In genomic region chr3:131008326-131008725, GRCh38 we compare ENCODE assay signal across 29 cellular contexts.
"Had no signal": no experiment of that assay in that cellular context is flagged by ENCODE, and none has a peak within 500 bp of the region (broad histone marks: within the 10 kb centered on the region; RNA-seq: fewer than 3 reads in every experiment).

No MANE protein-coding gene starts in this region.

- H3K4me2 ChIP-seq: neural progenitor cell, smooth muscle cell had no signal

- H3K36me3 ChIP-seq: neural progenitor cell, uterus had no signal

- H3K4me3 Mint-ChIP-seq: endodermal cell; mesothelial cell of epicardium; naive B cell; nephron; neural progenitor cell; stimulated activated naive CD8-positive, alpha-beta T cell treated with anti-CD3 and anti-CD28 coated beads, Interleukin-15, amount 100 ng/mL, for 72 hours had no signal

- H3K27ac Mint-ChIP-seq: endodermal cell, mesothelial cell of epicardium, nephron, neural progenitor cell had no signal

- H3K4me1 ChIP-seq: neural progenitor cell, prostate gland, right atrium auricular region, suprapubic skin, transverse colon, upper lobe of right lung, uterus had no signal

- H2AFZ ChIP-seq: neural progenitor cell had no signal

- H3K9me3 ChIP-seq: gastrocnemius medialis, mucosa of descending colon, prostate gland, right atrium auricular region, suprapubic skin, transverse colon, upper lobe of right lung, uterus had no signal

- H3K27me3 ChIP-seq: dorsolateral prefrontal cortex, gastrocnemius medialis, neural progenitor cell, right atrium auricular region, suprapubic skin, transverse colon, upper lobe of right lung, uterus had no signal

- H3K4me3 ChIP-seq: dorsolateral prefrontal cortex, gastrocnemius medialis, lung, mucosa of descending colon, neural progenitor cell, prostate gland, right atrium auricular region, smooth muscle cell, suprapubic skin, transverse colon, upper lobe of right lung, uterus had no signal

- H3K27ac ChIP-seq: epithelial cell of prostate, gastrocnemius medialis, neural progenitor cell, prostate gland, right atrium auricular region, suprapubic skin, transverse colon, upper lobe of right lung, uterus had no signal

- DNase-seq: dorsolateral prefrontal cortex; effector CD4-positive, alpha-beta T cell; endodermal cell; gastrocnemius medialis; head of caudate nucleus; mesenchymal stem cell; mucosa of descending colon; naive B cell; stimulated activated CD4-positive, alpha-beta T cell treated with anti-CD3 and anti-CD28 coated beads, Interleukin-12 subunit alpha, Interleukin-12 subunit beta, amount 100 ng/mL, for 4 hours; stimulated activated CD4-positive, alpha-beta T cell treated with anti-CD3 and anti-CD28 coated beads, Interleukin-1b, Interleukin-23, amount 100 ng/mL, for 48 hours; stimulated activated CD4-positive, alpha-beta T cell treated with anti-CD3 and anti-CD28 coated beads, Interleukin-4, amount 100 ng/mL, for 1 hour; stimulated activated CD8-positive, alpha-beta memory T cell treated with anti-CD3 and anti-CD28 coated beads, Interleukin-4, amount 100 ng/mL, for 48 hours; stimulated activated naive CD4-positive, alpha-beta T cell; stimulated activated naive CD8-positive, alpha-beta T cell treated with anti-CD3 and anti-CD28 coated beads, Interleukin-15, amount 100 ng/mL, for 72 hours; transverse colon; upper lobe of right lung; uterus had no signal

- H3K4me1 Mint-ChIP-seq: endodermal cell, mesothelial cell of epicardium, nephron, neural progenitor cell had no signal

- H3K9ac ChIP-seq: neural progenitor cell had no signal

- FAIRE-seq: keratinocyte had no signal

- H3K27me3 Mint-ChIP-seq: naive B cell; stimulated activated naive CD8-positive, alpha-beta T cell treated with anti-CD3 and anti-CD28 coated beads, Interleukin-15, amount 100 ng/mL, for 72 hours had no signal

- H3K9me3 Mint-ChIP-seq: endodermal cell; mesothelial cell of epicardium; naive B cell; nephron; neural progenitor cell; stimulated activated naive CD8-positive, alpha-beta T cell treated with anti-CD3 and anti-CD28 coated beads, Interleukin-15, amount 100 ng/mL, for 72 hours had no signal

- ATAC-seq: esophagus mucosa; gastrocnemius medialis; mucosa of descending colon; sciatic nerve; stimulated activated naive CD8-positive, alpha-beta T cell treated with anti-CD3 and anti-CD28 coated beads, Interleukin-15, amount 100 ng/mL, for 72 hours; upper lobe of right lung had no signal
